ENCODE assay signal across 8 cellular contexts in genomic region chr5:6634788-6635430, GRCh38. TPM values are rescaled to one million over a fixed set of nuclear protein-coding genes. Genes with fewer than 3 reads are reported as not detected.
DNase-seq lines count a peak whose midpoint lies in the region; ATAC-seq and TF ChIP-seq lines count a peak whose summit lies in the region.

No MANE protein-coding gene starts in this region.

- intact Hi-C loops in A673 (cut with micrococcal nuclease; ENCODE audit: unreplicated experiment): no loop called here
- intact Hi-C loops in Right ventricle myocardium inferior (cut with DNase I): no loop called here

- peaks cover 30% of the 10 kb centered on the region for H3K36me3 Mint-ChIP-seq in GM23338 (ENCODE audit: low read depth)
- peaks cover 24% of the 10 kb centered on the region for H3K36me3 Mint-ChIP-seq in WTC11

- DNase-seq in A673 (ENCODE audit: low spot score) (no peak), GM23338 (ENCODE audit: low spot score) (no peak), WTC11 (ENCODE audit: low spot score) (no peak), NCI-H146 treated with DMSO at 0.1 percent for 48 hours (lab: John Stamatoyannopoulos, UW; ENCODE audit: unreplicated experiment) (no peak), kidney glomerular epithelial cell (lab: John Stamatoyannopoulos, UW) (no peak), Right ventricle myocardium inferior (ENCODE audit: missing footprints) (no peak)

- TF ChIP-seq CTCF in A673 (conservative IDR thresholded peaks at IDR 0.05; ENCODE audit: low read depth, low read length): no peak
- no peak for TF ChIP-seq CTCF in GM23338 (conservative IDR thresholded peaks at IDR 0.05; ENCODE audit: low read depth in 2 of 2)
- TF ChIP-seq CTCF in WTC11 (IDR thresholded peaks at IDR 0.05): no peak

- no peak for ATAC-seq in GM23338
- ATAC-seq in WTC11: no peak
- ATAC-seq in HG03520 (IDR thresholded peaks at IDR 0.05; ENCODE audit: unreplicated experiment): no peak
- no peak for ATAC-seq in Right ventricle myocardium inferior

- peak overlapping the region; percentile 100 for H3K4me3 Mint-ChIP-seq in GM23338
- H3K4me3 Mint-ChIP-seq in WTC11: peak overlapping the region; percentile 64

- H3K9me3 Mint-ChIP-seq in GM23338 (no peaks in the 10 kb centered on the region), WTC11 (no peaks in the 10 kb centered on the region)

- CTCF ChIA-PET in A673 (lab: Charles Lee): no interaction called here
- CTCF ChIA-PET in WTC11 (lab: Charles Lee): interaction anchor here (0.6 to 1.3 kb wide), 2 partner anchors 91 to 1215 kb away, joined by 3 to 4 read pairs; no protein-coding TSS in a partner anchor

- H3K79me2 ChIP-seq in GM23338 (replicated peaks; ENCODE audit: insufficient read depth): peaks cover 93% of the 10 kb centered on the region

- H3K9ac ChIP-seq in iPS-20b (ENCODE audit: low read depth, low read length): peak overlapping the region; percentile 61; the same call in 1 of the 2 replicates

- no peak overlapping the region for H2AFZ ChIP-seq in GM23338

- H3K27me3 Mint-ChIP-seq in GM23338 (ENCODE audit: insufficient read depth, low read depth, poor library complexity) (peaks cover 7% of the 10 kb centered on the region), WTC11 (ENCODE audit: low read depth) (no peaks in the 10 kb centered on the region)

- POLR2A ChIA-PET in A673 (lab: Charles Lee; ENCODE audit: low non-redundant PET): no interaction called here
- POLR2A ChIA-PET in WTC11 (lab: Charles Lee): no interaction called here

- peaks cover 31% of the 10 kb centered on the region for H4K20me1 ChIP-seq in GM23338 (replicated peaks; ENCODE audit: insufficient read depth)

- H3K4me3 ChIP-seq in A673 (ENCODE audit: low read depth, low read length, poor library complexity, severe bottlenecking) (peak overlapping the region; percentile 99), GM23338 (peak overlapping the region; percentile 97), iPS-20b (ENCODE audit: low read length) (peak overlapping the region; percentile 63; the same call in 1 of the 2 replicates)

- H3K27me3 ChIP-seq in A673 (replicated peaks; ENCODE audit: insufficient read depth, low read depth, low read length, poor library complexity) (no peaks in the 10 kb centered on the region), GM23338 (ENCODE audit: insufficient read depth) (no peaks in the 10 kb centered on the region), iPS-20b (ENCODE audit: insufficient read depth, low read length) (no peaks in the 10 kb centered on the region)

- H3K4me2 ChIP-seq in GM23338: peak overlapping the region; percentile 64

- H3K27ac Mint-ChIP-seq in GM23338 (no peak overlapping the region), WTC11 (no peak overlapping the region)

- peaks cover 13% of the 10 kb centered on the region for H3K4me1 Mint-ChIP-seq in GM23338
- H3K4me1 Mint-ChIP-seq in WTC11: peaks cover 16% of the 10 kb centered on the region

- H3K9me3 ChIP-seq in A673 (ENCODE audit: low read depth, low read length, poor library complexity, severe bottlenecking) (no peaks in the 10 kb centered on the region), iPS-20b (ENCODE audit: insufficient read depth, low read depth, low read length) (no peaks in the 10 kb centered on the region)

- H3K27ac ChIP-seq in A673 (ENCODE audit: low read depth, low read length, poor library complexity, severe bottlenecking) (no peak overlapping the region), GM23338 (ENCODE audit: low read depth) (no peak overlapping the region), iPS-20b (ENCODE audit: low read length) (no peak overlapping the region)

- H3K36me3 ChIP-seq in A673 (ENCODE audit: insufficient read depth, low read length, poor library complexity, severe bottlenecking) (peaks cover 9% of the 10 kb centered on the region), GM23338 (ENCODE audit: insufficient read depth) (0 out of 2 replicates have a peak, but pooled peaks cover 7% of the 10 kb centered on the region), iPS-20b (ENCODE audit: insufficient read depth, low read depth, low read length) (peaks cover 19% of the 10 kb centered on the region)

- no peaks in the 10 kb centered on the region for H3K9me2 ChIP-seq in GM23338 (ENCODE audit: insufficient read depth)

- H3K4me1 ChIP-seq in A673 (ENCODE audit: insufficient read depth, low read length, poor library complexity, severe bottlenecking) (peaks cover 7% of the 10 kb centered on the region), GM23338 (ENCODE audit: insufficient read depth) (peaks cover 14% of the 10 kb centered on the region), iPS-20b (ENCODE audit: insufficient read depth, low read length) (peaks cover 8% of the 10 kb centered on the region)

- BruUV-seq in A673 (replicated peaks; lab: Mats Ljungman, UMichigan): TSS peak; percentile 55

- H3F3A ChIP-seq in GM23338 (replicated peaks; ENCODE audit: low read depth): no peaks in the 10 kb centered on the region; the same call in 1 of the 2 replicates

TF ChIP-seq in GM23338, 12 proteins besides CTCF, POLR2A, EP300 and RAD21 (continues in another document):
- TF ChIP-seq CREB1 (CRISPR knock-in tag; IDR thresholded peaks at IDR 0.05; ENCODE audit: low read depth) (no peak), ETS1 (IDR thresholded peaks at IDR 0.05) (no peak)

TF ChIP-seq in WTC11, 78 proteins besides CTCF, POLR2A, EP300 and RAD21 (continues in another document):
- TF ChIP-seq ZNF232 (CRISPR knock-in tag; IDR thresholded peaks at IDR 0.05) (no peak), USF2 (CRISPR knock-in tag; IDR thresholded peaks at IDR 0.05) (no peak), E2F4 (CRISPR knock-in tag; IDR thresholded peaks at IDR 0.05; ENCODE audit: borderline replicate concordance, low read depth) (no peak), ZNF512 (CRISPR knock-in tag; IDR thresholded peaks at IDR 0.05; ENCODE audit: borderline replicate concordance) (no peak), ZSCAN18 (CRISPR knock-in tag; IDR thresholded peaks at IDR 0.05) (no peak)

RNA-seq across cellular contexts. Expression of gene SRD5A1, which starts 1.7 kb away (rescaled TPM):
- total RNA-seq in A673 (2021) (32.0 and 32.4 TPM in 2 replicates), WTC11 (2021) (36.9 to 42.6 TPM (median 41.6 TPM) in 3 replicates), Right ventricle myocardium inferior (3.2 TPM)
- 69.6 and 87.3 TPM in 2 replicates for total RNA-seq in GM23338 (2014; rRNA removed; shearing (Covaris generic))
- polyA plus RNA-seq in GM23338 (2016; fragmentation: Nextera tagmentation; extraction: Ambion mirVana): 17.9 and 18.2 TPM in 2 replicates

RNA-seq across cellular contexts. Expression of gene NSUN2, which starts 2.1 kb away (rescaled TPM):
- total RNA-seq in A673 (2021) (102 and 111 TPM in 2 replicates), WTC11 (2021) (73.3 to 88.4 TPM (median 74.9 TPM) in 3 replicates), Right ventricle myocardium inferior (34.2 TPM)
- total RNA-seq in GM23338 (2014; rRNA removed; shearing (Covaris generic)): 110 and 112 TPM in 2 replicates
- polyA plus RNA-seq in GM23338 (2016; fragmentation: Nextera tagmentation; extraction: Ambion mirVana): 59.3 and 65.4 TPM in 2 replicates
